Comparison of ENCODE assay signal across 8 cellular contexts in genomic region chr6:113971786-113972185, GRCh38. TPM values are rescaled to one million over a fixed set of nuclear protein-coding genes. Genes with fewer than 3 reads are reported as not detected.
DNase-seq lines count a peak whose midpoint lies in the region; ATAC-seq and TF ChIP-seq lines count a peak whose summit lies in the region.

No MANE protein-coding gene starts in this region.

- peaks cover 42% of the 10 kb centered on the region for H3K79me2 ChIP-seq in HCT116 (ENCODE audit: insufficient read depth, low read length)

- no peak for DNase-seq in BE2C
- no peak for DNase-seq in HCT116 (ENCODE audit: low read depth, low spot score)
- peak; percentile 43 for DNase-seq in inferior parietal cortex (ENCODE audit: extremely low spot score)
- DNase-seq in suprapubic skin (ENCODE audit: low spot score in 2 of 2), result no peak
- DNase-seq in effector CD4-positive, alpha-beta T cell, result no peak
- no peak for DNase-seq in RPMI8226

- H3K4me1 ChIP-seq in BE2C (no peaks in the 10 kb centered on the region), HCT116 (ENCODE audit: control insufficient read depth in 1 of 2, insufficient read depth in 2 of 2, low read length in 2 of 2) (peaks cover 3 to 24% of the 10 kb centered on the region in 2 experiments; a peak in 3 of 4 replicates), suprapubic skin (peaks cover 25% of the 10 kb centered on the region)

- TSS peak; percentile 73 for BruUV-seq in HCT116 (replicated peaks; lab: Mats Ljungman, UMichigan)

- H3K36me3 ChIP-seq in BE2C (no peaks in the 10 kb centered on the region; the same call in 1 of the 2 replicates), HCT116 (ENCODE audit: control insufficient read depth in 1 of 2, insufficient read depth in 2 of 2, low read length in 2 of 2) (no peaks in the 10 kb centered on the region), suprapubic skin (no peaks in the 10 kb centered on the region)

- CTCF ChIA-PET in HCT116 (lab: Charles Lee), result no interaction called here

- H3K27ac ChIP-seq in HCT116 (ENCODE audit: low read depth, low read length) (peak overlapping the region; percentile 90; the same call in 1 of the 2 replicates), suprapubic skin (peak overlapping the region; percentile 89)

- H2AFZ ChIP-seq in HCT116 (ENCODE audit: low read depth, low read length, poor library complexity, severe bottlenecking), result peak overlapping the region; percentile 88

- TF ChIP-seq CTCF in BE2C (IDR thresholded peaks at IDR 0.05; ENCODE audit: low read depth, low read length) (no peak), HCT116 (IDR thresholded peaks at IDR 0.05 in 2 of 3, conservative IDR thresholded peaks at IDR 0.05 in 1 of 3; ENCODE audit: borderline replicate concordance in 1 of 3, insufficient read depth in 1 of 3, low read depth in 2 of 3, low read length in 2 of 3) (no peak), WI38 (IDR thresholded peaks at IDR 0.05; ENCODE audit: low read depth, low read length) (no peak), suprapubic skin (IDR thresholded peaks at IDR 0.05) (no peak)

- H3K9ac ChIP-seq in HCT116 (ENCODE audit: low read length), result no peak overlapping the region; the same call in 1 of the 2 replicates

- TF ChIP-seq RAD21 in HCT116 (IDR thresholded peaks at IDR 0.05; ENCODE audit: low read depth), result no peak

- peak overlapping the region; percentile 86 for H3K4me2 ChIP-seq in HCT116 (ENCODE audit: low read length)

- H3K4me3 ChIP-seq in BE2C (ENCODE audit: low read depth, low read length) (peak overlapping the region; percentile 71), HCT116 (replicated peaks in 1 of 2; ENCODE audit: low read depth in 1 of 2, low read length in 2 of 2) (peak overlapping the region; percentile 74 to 93; a peak in 3 of 4 replicates), WI38 (ENCODE audit: low read depth, low read length) (peak overlapping the region; percentile 94), suprapubic skin (peak overlapping the region; percentile 62)

- TF ChIP-seq POLR2A in HCT116 (IDR thresholded peaks at IDR 0.05; ENCODE audit: borderline replicate concordance, extremely low read depth, insufficient read depth, insufficient read length), result no peak
- TF ChIP-seq POLR2A in suprapubic skin (IDR thresholded peaks at IDR 0.05), result no peak

- RAD21 ChIA-PET in HCT116 (lab: Charles Lee; ENCODE audit: low non-redundant PET in 1 of 2, low total read pairs in 2 of 2, uncharacterized antibody in 2 of 2, unreplicated experiment in 2 of 2), result interaction anchor here in 1 of 2 experiments (1.1 kb wide), 1 partner anchor 137 kb away, joined by 3 read pairs; no protein-coding TSS in a partner anchor

- intact Hi-C loops in HCT116 (cut with micrococcal nuclease), result loop anchor here (2.0 kb wide), 1 partner anchor 53 kb away; no protein-coding TSS in a partner anchor

- ATAC-seq in HCT116, result no peak
- no peak for ATAC-seq in GM18502 (IDR thresholded peaks at IDR 0.05; ENCODE audit: poor library complexity, unreplicated experiment)

- 68% methylated on average over 2 of the region's 2 CpGs for WGBS in suprapubic skin

- POLR2A ChIA-PET in HCT116 (lab: Charles Lee), result no interaction called here

- TF ChIP-seq EP300 in suprapubic skin (IDR thresholded peaks at IDR 0.05), result no peak

- H3K27me3 ChIP-seq in BE2C (no peaks in the 10 kb centered on the region), HCT116 (ENCODE audit: insufficient read depth, low read length) (no peaks in the 10 kb centered on the region), suprapubic skin (no peaks in the 10 kb centered on the region)

- no peaks in the 10 kb centered on the region for H3K9me3 ChIP-seq in BE2C
- no peaks in the 10 kb centered on the region for H3K9me3 ChIP-seq in HCT116 (ENCODE audit: control insufficient read depth in 1 of 2, insufficient read depth in 1 of 2, low read depth in 1 of 2, low read length in 2 of 2)
- no peaks in the 10 kb centered on the region for H3K9me3 ChIP-seq in suprapubic skin

- H3K9me2 ChIP-seq in HCT116 (ENCODE audit: insufficient read depth), result no peaks in the 10 kb centered on the region

- peaks cover 26% of the 10 kb centered on the region; the same call in 1 of the 2 replicates for H4K20me1 ChIP-seq in HCT116 (ENCODE audit: insufficient read depth)

TF ChIP-seq in HCT116, 20 proteins besides CTCF, POLR2A, EP300 and RAD21:
- TF ChIP-seq EZH2phosphoT487 (IDR thresholded peaks at IDR 0.05; ENCODE audit: borderline replicate concordance) (no peak), CBX3 (IDR thresholded peaks at IDR 0.05; ENCODE audit: low read depth) (no peak), REST (IDR thresholded peaks at IDR 0.05; ENCODE audit: low read depth) (no peak)
TF ChIP-seq in HCT116: peak in this region for 0.

RNA-seq across cellular contexts. Expression of gene HDAC2, which starts 0.8 kb away (rescaled TPM):
- 157 TPM for polyA plus RNA-seq in BE2C (2012; ENCODE audit: insufficient read depth, insufficient read length, low read depth)
- total RNA-seq in HCT116 (2021; ENCODE audit: unreplicated experiment), result 153 TPM
- 106 and 140 TPM in 2 replicates for polyA plus RNA-seq in HCT116 (2012)
- 10 to 100 TPM; 36.1 to 73.9 (median 46.9) TPM for total RNA-seq in suprapubic skin
